ENCODE assay signal across 14 cellular contexts in the genomic region with DNA sequence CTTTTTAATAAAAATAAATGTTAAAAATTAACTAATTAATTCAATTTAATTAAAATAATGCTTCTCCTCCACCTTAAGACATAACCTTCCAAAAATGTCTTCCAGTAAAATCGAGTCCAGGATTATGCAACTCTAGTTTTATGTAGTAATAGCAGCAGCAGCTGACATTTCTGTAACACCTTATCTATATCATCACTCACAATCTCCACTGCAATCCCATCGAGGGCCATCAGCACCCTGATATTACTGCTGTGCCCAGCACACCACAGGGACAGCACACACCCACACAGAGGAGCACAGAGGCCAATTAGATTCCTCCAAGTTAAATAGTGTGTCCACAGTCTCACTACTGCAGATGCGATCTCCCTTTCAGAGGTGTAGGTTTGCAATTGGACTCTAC. TPM values are rescaled to one million over a fixed set of nuclear protein-coding genes. Genes with fewer than 3 reads are reported as not detected.
A peak's percentile ranks its signal among the peaks of the same experiment; 100 is the strongest.
DNase-seq lines count a peak whose midpoint lies in the region; ATAC-seq and TF ChIP-seq lines count a peak whose summit lies in the region.
"Had no signal": no experiment of that assay in that cellular context is flagged by ENCODE, and none has a peak within 500 bp of the region (broad histone marks: within the 10 kb centered on the region; RNA-seq: fewer than 3 reads in every experiment).

No MANE protein-coding gene starts in this region.

- H3K4me1 ChIP-seq in heart right ventricle: peaks cover 25 to 68% (median 57%) of the 10 kb centered on the region in 9 donors
- peaks cover 13% of the 10 kb centered on the region for H3K4me1 ChIP-seq in psoas muscle
- peaks cover 43% of the 10 kb centered on the region for H3K4me1 ChIP-seq in vagina
- no peaks in the 10 kb centered on the region for H3K4me1 ChIP-seq in A673 (ENCODE audit: insufficient read depth, low read length, poor library complexity, severe bottlenecking)

- POLR2A ChIA-PET in A673 (lab: Charles Lee; ENCODE audit: low non-redundant PET): no interaction called here

- intact Hi-C loops in heart right ventricle (cut with DNase I) (loop anchor here in 3 of 10 donors (2.0 kb wide), 4 partner anchors 15 to 49 kb away; no protein-coding TSS in a partner anchor), Right ventricle myocardium inferior (cut with DNase I) (loop anchor here (2.0 kb wide), 1 partner anchor 17 kb away; no protein-coding TSS in a partner anchor), psoas muscle (cut with DNase I) (no loop called here), vagina (cut with DNase I) (no loop called here), A673 (cut with micrococcal nuclease; ENCODE audit: unreplicated experiment) (no loop called here)

- no peak for ATAC-seq in heart right ventricle
- ATAC-seq in Right ventricle myocardium inferior: no peak
- no peak for ATAC-seq in psoas muscle

- H3K27ac ChIP-seq in heart right ventricle (peak overlapping the region; percentile 51 to 96 (median 86)), psoas muscle (peak overlapping the region; percentile 30), vagina (peak overlapping the region; percentile 69), A673 (ENCODE audit: low read depth, low read length, poor library complexity, severe bottlenecking) (no peak overlapping the region)

- H3K36me3 ChIP-seq in heart right ventricle (no peaks in the 10 kb centered on the region), psoas muscle (ENCODE audit: insufficient read depth in 1 of 2, low read depth in 1 of 2) (no peaks in the 10 kb centered on the region), vagina (no peaks in the 10 kb centered on the region), A673 (ENCODE audit: insufficient read depth, low read length, poor library complexity, severe bottlenecking) (no peaks in the 10 kb centered on the region)

- CTCF ChIA-PET in A673 (lab: Charles Lee): no interaction called here

- no peaks in the 10 kb centered on the region for H3K27me3 ChIP-seq in heart right ventricle
- H3K27me3 ChIP-seq in psoas muscle (ENCODE audit: insufficient read depth in 3 of 3, low read length in 2 of 3): peaks cover 0 to 1% (median 0%) of the 10 kb centered on the region in 3 donors
- no peaks in the 10 kb centered on the region for H3K27me3 ChIP-seq in vagina
- no peaks in the 10 kb centered on the region for H3K27me3 ChIP-seq in A673 (replicated peaks; ENCODE audit: insufficient read depth, low read depth, low read length, poor library complexity)

- TF ChIP-seq CTCF in heart right ventricle (IDR thresholded peaks at IDR 0.05) (no peak), psoas muscle (IDR thresholded peaks at IDR 0.05) (no peak), vagina (IDR thresholded peaks at IDR 0.05) (no peak), A673 (conservative IDR thresholded peaks at IDR 0.05; ENCODE audit: low read depth, low read length) (no peak)

- no peak for TF ChIP-seq POLR2A in vagina (IDR thresholded peaks at IDR 0.05)

- no peak overlapping the region for H3K4me3 ChIP-seq in heart right ventricle
- H3K4me3 ChIP-seq in psoas muscle: no peak overlapping the region
- H3K4me3 ChIP-seq in vagina: no peak overlapping the region
- H3K4me3 ChIP-seq in A673 (ENCODE audit: low read depth, low read length, poor library complexity, severe bottlenecking): no peak overlapping the region

- DNase-seq in heart right ventricle (no peak), Right ventricle myocardium inferior (ENCODE audit: missing footprints) (no peak), islet precursor cell (peak; percentile 28), psoas muscle (no peak), vagina (ENCODE audit: extremely low spot score in 2 of 2) (no peak), NCI-H2227 treated with DMSO at 0.1 percent for 48 hours (lab: John Stamatoyannopoulos, UW) (no peak), amygdala (lab: John Stamatoyannopoulos, UW) (no peak), A673 (ENCODE audit: low spot score) (no peak)
- DNase-seq: activated CD4-positive, alpha-beta T cell treated with anti-CD3 and anti-CD28 coated beads, Interleukin-2, amount 10 ng/mL, durations not matched to agents 7 days and 5 days; activated naive CD4-positive, alpha-beta T cell treated with anti-CD3 and anti-CD28 coated beads, Interleukin-2, amount 50 U/mL, for 16 hours; activated T-cell treated with anti-CD3 and anti-CD28 coated beads for 4 hours; effector CD4-positive, alpha-beta T cell; NCI-H446 treated with DMSO at 0.1 percent for 48 hours; posterior cingulate gyrus had no signal

- no TSS peak for BruUV-seq in A673 (replicated peaks; lab: Mats Ljungman, UMichigan)

- H3K9me3 ChIP-seq in heart right ventricle (no peaks in the 10 kb centered on the region), psoas muscle (no peaks in the 10 kb centered on the region), vagina (no peaks in the 10 kb centered on the region), A673 (ENCODE audit: low read depth, low read length, poor library complexity, severe bottlenecking) (no peaks in the 10 kb centered on the region)

- 64 to 65% methylated on average over 3 of the region's 3 CpGs for WGBS in heart right ventricle, 2 donors
- WGBS in psoas muscle, 3 donors: 68 to 74% (median 68%) methylated on average over 3 of the region's 3 CpGs

RNA-seq across cellular contexts. Expression of a gene that starts 2.9 kb away (rescaled TPM):
- total RNA-seq in heart right ventricle (10 to 100 TPM in 1 of 10 donors, 1 to 10 TPM in 9; 3.6 to 11.1 (median 6.2) TPM), Right ventricle myocardium inferior (3.6 TPM), psoas muscle (10 to 100 TPM in 1 of 4 donors, 1 to 10 TPM in 3; 5.7 to 18.5 (median 9.8) TPM), vagina (43.5 TPM), A673 (2021) (0.82 and 1.3 TPM in 2 replicates)
- polyA plus RNA-seq in heart right ventricle (1 to 10 TPM; 4.5 to 6.4 TPM), psoas muscle (10 to 100 TPM in 1 of 3 donors, 1 to 10 TPM in 2; 3.7 to 11.8 (median 6.3) TPM)
